Comparison of ENCODE assay signal across 20 cellular contexts in genomic region chr4:93080316-93080715, GRCh38.
DNase-seq lines count a peak whose midpoint lies in the region; ATAC-seq, FAIRE-seq and TF ChIP-seq lines count a peak whose summit lies in the region.
"Had no signal": no experiment of that assay in that cellular context is flagged by ENCODE, and none has a peak within 500 bp of the region (broad histone marks: within the 10 kb centered on the region; RNA-seq: fewer than 3 reads in every experiment).

No MANE protein-coding gene starts in this region.

- H3K27me3 ChIP-seq in bronchial epithelial cell (ENCODE audit: control insufficient read depth, insufficient read depth, low read length) (no peaks in the 10 kb centered on the region), foreskin keratinocyte (no peaks in the 10 kb centered on the region)
- H3K27me3 ChIP-seq: BLaER1 treated with 17β-estradiol and CSF1 and Interleukin-3, amounts not matched to agents 10 nM and 100 nM had no signal

- FAIRE-seq in bronchial epithelial cell (lab: Jason Lieb, UNC) = no peak
- FAIRE-seq: A549, D721Med, G401.6, GM12891, GM19239 had no signal

- ATAC-seq in foreskin keratinocyte = peak; percentile 32
- ATAC-seq: A549; CD8-positive, alpha-beta T cell had no signal

- TF ChIP-seq CTCF in bronchial epithelial cell (IDR thresholded peaks at IDR 0.05; ENCODE audit: insufficient read depth, low read length, severe bottlenecking) (no peak), foreskin keratinocyte (conservative IDR thresholded peaks at IDR 0.05) (no peak)

- no peaks in the 10 kb centered on the region for H3K4me1 ChIP-seq in foreskin keratinocyte
- H3K4me1 ChIP-seq: A549; BLaER1 treated with 17β-estradiol and CSF1 and Interleukin-3, amounts not matched to agents 10 nM and 100 nM; Caco-2 had no signal

- no peaks in the 10 kb centered on the region for H3K36me3 ChIP-seq in bronchial epithelial cell (ENCODE audit: control insufficient read depth, insufficient read depth, low read length)
- H3K36me3 ChIP-seq: BLaER1 treated with 17β-estradiol and CSF1 and Interleukin-3, amounts not matched to agents 10 nM and 100 nM had no signal

- DNase-seq in bronchial epithelial cell (ENCODE audit: low read depth) (peak; percentile 62), epithelial cell of prostate (ENCODE audit: low read depth, low spot score) (peak; percentile 10), foreskin keratinocyte (peak; percentile 2 to 13), NCI-H2107 (lab: John Stamatoyannopoulos, UW) (no peak), amniotic stem cell (lab: John Stamatoyannopoulos, UW) (no peak)
- DNase-seq: AML-193; Caco-2; Calu3; CD4-positive, alpha-beta T cell; CD8-positive, alpha-beta T cell; DMS79 treated with DMSO at 0.1 percent for 48 hours; GF-D8 had no signal

- no peak overlapping the region for H3K27ac ChIP-seq in epithelial cell of prostate
- H3K27ac ChIP-seq in foreskin keratinocyte = no peak overlapping the region
- H3K27ac ChIP-seq: 22Rv1; A549; BLaER1 treated with 17β-estradiol and CSF1 and Interleukin-3, amounts not matched to agents 10 nM and 100 nM; C4-2B had no signal

- no peak overlapping the region for H3K4me3 ChIP-seq in bronchial epithelial cell (ENCODE audit: low read depth, low read length)
- H3K4me3 ChIP-seq: A549; BLaER1 treated with 17β-estradiol and CSF1 and Interleukin-3, amounts not matched to agents 10 nM and 100 nM had no signal

Comparison
In these comparisons a context has a peak if more than half of its experiments do, and no peak if none do; other contexts are left out.
1. DNase-seq: peak in bronchial epithelial cell (single experiment), epithelial cell of prostate (single experiment) and foreskin keratinocyte (2 of 2); none in NCI-H2107 (single experiment) and amniotic stem cell (single experiment).